Comparison of ENCODE assay signal across 1 cellular context in the genomic region with DNA sequence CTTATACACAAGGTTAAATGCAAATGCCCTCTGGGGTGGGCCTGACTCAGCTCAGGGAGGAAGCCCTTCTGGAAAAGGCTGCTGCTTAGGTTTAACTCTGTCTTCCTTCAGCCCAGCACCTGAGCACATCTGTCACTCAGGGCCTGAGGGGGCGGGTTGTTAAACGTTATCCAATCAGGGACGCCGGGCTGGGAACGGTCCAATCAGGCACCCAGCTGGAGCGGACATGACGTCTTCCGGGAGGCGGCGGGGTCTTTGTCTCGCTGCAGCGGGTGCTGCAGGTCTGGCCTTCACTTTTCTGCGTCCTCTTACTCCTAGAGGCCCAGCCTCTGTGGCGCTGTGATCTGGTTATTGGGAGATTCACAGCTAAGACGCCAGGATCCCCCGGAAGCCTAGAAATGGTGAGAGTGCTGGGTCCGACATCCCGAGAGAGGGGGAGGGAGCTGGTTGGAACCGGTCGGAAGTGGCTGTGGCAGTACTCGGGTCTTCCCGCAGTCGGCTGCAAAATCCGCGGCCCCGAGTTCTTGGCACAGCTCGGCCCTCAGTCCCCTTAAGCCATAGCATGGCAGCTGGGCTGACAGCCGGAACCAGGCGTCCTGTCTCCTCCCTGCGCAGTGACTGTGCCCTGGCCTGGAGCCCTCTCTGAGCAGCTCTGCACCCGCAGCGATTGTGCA.
TF ChIP-seq lines count a peak whose summit lies in the region.

Gene ZNF138, plus strand, starts transcription at position 258 of the 674 bp plus-strand sequence. Its CDS starts 141 bp downstream, at position 399.

TF ChIP-seq in HEK293, 187 proteins besides CTCF, POLR2A, EP300 and RAD21 (continued from another document):
- TF ChIP-seq ATF2 (tag by site-specific recombination; IDR thresholded peaks at IDR 0.05; ENCODE audit: low read depth) (peak; percentile 59; the same call in 1 of the 2 replicates), ZNF548 (tag by site-specific recombination; IDR thresholded peaks at IDR 0.05) (no peak), ZNF175 (tag by site-specific recombination; IDR thresholded peaks at IDR 0.05) (no peak), ZNF561 (tag by site-specific recombination; IDR thresholded peaks at IDR 0.05; ENCODE audit: borderline replicate concordance) (no peak), ZNF645 (tag by site-specific recombination; IDR thresholded peaks at IDR 0.05) (no peak), HOXD13 (CRISPR knock-in tag; IDR thresholded peaks at IDR 0.05; ENCODE audit: borderline replicate concordance) (no peak), OSR2 (tag by site-specific recombination; IDR thresholded peaks at IDR 0.05) (no peak), ZBTB17 (tag by site-specific recombination; IDR thresholded peaks at IDR 0.05) (peak; percentile 75), ZBTB11 (tag by site-specific recombination; conservative IDR thresholded peaks at IDR 0.05; ENCODE audit: low read depth) (peak; percentile 58), FEZF1 (tag by site-specific recombination; IDR thresholded peaks at IDR 0.05) (peak; percentile 41), ZNF629 (tag by site-specific recombination; IDR thresholded peaks at IDR 0.05) (peak; percentile 47; the same call in 1 of the 2 replicates), ZFP37 (tag by site-specific recombination; IDR thresholded peaks at IDR 0.05) (no peak), ZNF138 (tag by site-specific recombination; IDR thresholded peaks at IDR 0.05; ENCODE audit: borderline replicate concordance) (no peak), ZNF639 (tag by site-specific recombination; IDR thresholded peaks at IDR 0.05) (no peak), ZNF223 (tag by site-specific recombination; IDR thresholded peaks at IDR 0.05) (no peak), ZSCAN30 (tag by site-specific recombination; IDR thresholded peaks at IDR 0.05) (peak; percentile 54; the same call in 1 of the 2 replicates)
- TF ChIP-seq, protein P1, sequence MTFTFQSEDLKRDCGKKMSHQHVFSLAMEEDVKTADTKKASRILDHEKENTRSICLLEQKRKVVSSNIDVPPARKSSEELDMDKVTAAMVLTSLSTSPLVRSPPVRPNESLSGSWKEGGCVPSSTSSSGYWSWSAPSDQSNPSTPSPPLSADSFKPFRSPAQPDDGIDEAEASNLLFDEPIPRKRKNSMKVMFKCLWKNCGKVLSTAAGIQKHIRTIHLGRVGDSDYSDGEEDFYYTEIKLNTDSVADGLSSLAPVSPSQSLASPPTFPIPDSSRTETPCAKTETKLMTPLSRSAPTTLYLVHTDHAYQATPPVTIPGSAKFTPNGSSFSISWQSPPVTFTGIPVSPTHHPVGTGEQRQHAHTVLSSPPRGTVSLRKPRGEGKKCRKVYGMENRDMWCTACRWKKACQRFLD (tag by site-specific recombination; IDR thresholded peaks at IDR 0.05): no peak
- TF ChIP-seq, protein P2, sequence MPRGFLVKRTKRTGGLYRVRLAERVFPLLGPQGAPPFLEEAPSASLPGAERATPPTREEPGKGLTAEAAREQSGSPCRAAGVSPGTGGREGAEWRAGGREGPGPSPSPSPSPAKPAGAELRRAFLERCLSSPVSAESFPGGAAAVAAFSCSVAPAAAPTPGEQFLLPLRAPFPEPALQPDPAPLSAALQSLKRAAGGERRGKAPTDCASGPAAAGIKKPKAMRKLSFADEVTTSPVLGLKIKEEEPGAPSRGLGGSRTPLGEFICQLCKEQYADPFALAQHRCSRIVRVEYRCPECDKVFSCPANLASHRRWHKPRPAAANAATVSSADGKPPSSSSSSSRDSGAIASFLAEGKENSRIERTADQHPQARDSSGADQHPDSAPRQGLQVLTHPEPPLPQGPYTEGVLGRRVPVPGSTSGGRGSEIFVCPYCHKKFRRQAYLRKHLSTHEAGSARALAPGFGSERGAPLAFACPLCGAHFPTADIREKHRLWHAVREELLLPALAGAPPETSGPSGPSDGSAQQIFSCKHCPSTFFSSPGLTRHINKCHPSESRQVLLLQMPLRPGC (tag by site-specific recombination; IDR thresholded peaks at IDR 0.05): no peak
